Comparison of ENCODE assay signal across 2 cellular contexts in the genomic region with DNA sequence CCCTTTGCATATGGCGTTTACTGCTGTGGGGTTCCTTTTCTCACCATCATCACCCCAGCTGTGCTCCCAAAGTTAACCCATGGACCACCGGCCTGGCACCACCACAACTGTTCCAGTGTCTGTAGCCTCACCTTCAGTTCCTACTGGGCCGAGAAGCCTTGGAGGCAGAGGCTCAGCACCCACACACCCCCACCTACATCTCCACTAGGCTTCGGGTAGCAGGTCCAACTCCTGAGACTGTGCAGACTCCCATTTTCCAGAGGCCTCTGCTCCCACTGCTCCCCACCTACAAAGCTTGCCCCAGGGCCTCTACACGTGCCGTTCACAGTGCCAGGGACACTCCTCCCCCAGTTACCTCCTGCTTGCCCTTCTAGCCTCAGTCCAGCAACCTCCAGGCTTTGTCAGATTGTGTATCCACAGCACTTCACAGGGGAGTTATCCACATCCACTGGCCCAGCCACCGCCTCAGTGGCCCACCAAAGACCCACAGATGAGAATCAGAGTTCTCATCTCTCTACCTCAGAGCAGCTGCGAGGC.
TF ChIP-seq lines count a peak whose summit lies in the region.

No MANE protein-coding gene starts in this region.

TF ChIP-seq in SK-N-SH, 30 proteins besides CTCF, POLR2A, EP300 and RAD21:
- TF ChIP-seq, protein P1, sequence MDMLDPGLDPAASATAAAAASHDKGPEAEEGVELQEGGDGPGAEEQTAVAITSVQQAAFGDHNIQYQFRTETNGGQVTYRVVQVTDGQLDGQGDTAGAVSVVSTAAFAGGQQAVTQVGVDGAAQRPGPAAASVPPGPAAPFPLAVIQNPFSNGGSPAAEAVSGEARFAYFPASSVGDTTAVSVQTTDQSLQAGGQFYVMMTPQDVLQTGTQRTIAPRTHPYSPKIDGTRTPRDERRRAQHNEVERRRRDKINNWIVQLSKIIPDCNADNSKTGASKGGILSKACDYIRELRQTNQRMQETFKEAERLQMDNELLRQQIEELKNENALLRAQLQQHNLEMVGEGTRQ (IDR thresholded peaks at IDR 0.05; ENCODE audit: borderline replicate concordance, low read depth, low read length): no peak
- TF ChIP-seq ELF1 (IDR thresholded peaks at IDR 0.05): no peak
- no peak for TF ChIP-seq CHD2 (IDR thresholded peaks at IDR 0.05; ENCODE audit: low read length, partially characterized antibody)
- TF ChIP-seq, protein P2, sequence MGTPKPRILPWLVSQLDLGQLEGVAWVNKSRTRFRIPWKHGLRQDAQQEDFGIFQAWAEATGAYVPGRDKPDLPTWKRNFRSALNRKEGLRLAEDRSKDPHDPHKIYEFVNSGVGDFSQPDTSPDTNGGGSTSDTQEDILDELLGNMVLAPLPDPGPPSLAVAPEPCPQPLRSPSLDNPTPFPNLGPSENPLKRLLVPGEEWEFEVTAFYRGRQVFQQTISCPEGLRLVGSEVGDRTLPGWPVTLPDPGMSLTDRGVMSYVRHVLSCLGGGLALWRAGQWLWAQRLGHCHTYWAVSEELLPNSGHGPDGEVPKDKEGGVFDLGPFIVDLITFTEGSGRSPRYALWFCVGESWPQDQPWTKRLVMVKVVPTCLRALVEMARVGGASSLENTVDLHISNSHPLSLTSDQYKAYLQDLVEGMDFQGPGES (IDR thresholded peaks at IDR 0.05; ENCODE audit: low read depth, low read length): no peak
TF ChIP-seq in SK-N-SH: peak in this region for 0.

TF ChIP-seq in SK-N-SH treated with all-trans-retinoic acid at 6 μM for 48 hours, 23 proteins besides CTCF, POLR2A, EP300 and RAD21:
- TF ChIP-seq, protein P3, sequence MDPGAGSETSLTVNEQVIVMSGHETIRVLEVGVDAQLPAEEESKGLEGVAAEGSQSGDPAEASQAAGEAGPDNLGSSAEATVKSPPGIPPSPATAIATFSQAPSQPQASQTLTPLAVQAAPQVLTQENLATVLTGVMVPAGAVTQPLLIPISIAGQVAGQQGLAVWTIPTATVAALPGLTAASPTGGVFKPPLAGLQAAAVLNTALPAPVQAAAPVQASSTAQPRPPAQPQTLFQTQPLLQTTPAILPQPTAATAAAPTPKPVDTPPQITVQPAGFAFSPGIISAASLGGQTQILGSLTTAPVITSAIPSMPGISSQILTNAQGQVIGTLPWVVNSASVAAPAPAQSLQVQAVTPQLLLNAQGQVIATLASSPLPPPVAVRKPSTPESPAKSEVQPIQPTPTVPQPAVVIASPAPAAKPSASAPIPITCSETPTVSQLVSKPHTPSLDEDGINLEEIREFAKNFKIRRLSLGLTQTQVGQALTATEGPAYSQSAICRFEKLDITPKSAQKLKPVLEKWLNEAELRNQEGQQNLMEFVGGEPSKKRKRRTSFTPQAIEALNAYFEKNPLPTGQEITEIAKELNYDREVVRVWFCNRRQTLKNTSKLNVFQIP (CRISPR knock-in tag; IDR thresholded peaks at IDR 0.05; ENCODE audit: borderline replicate concordance, low read depth): no peak
- TF ChIP-seq ZNF70 (CRISPR knock-in tag; IDR thresholded peaks at IDR 0.05) (no peak), SNAI2 (CRISPR knock-in tag; IDR thresholded peaks at IDR 0.05) (no peak)
